Comparison of ENCODE assay signal across 13 cellular contexts in genomic region chr2:117065912-117066311, GRCh38.
DNase-seq lines count a peak whose midpoint lies in the region; TF ChIP-seq lines count a peak whose summit lies in the region.
"Had no signal": no experiment of that assay in that cellular context is flagged by ENCODE, and none has a peak within 500 bp of the region (broad histone marks: within the 10 kb centered on the region; RNA-seq: fewer than 3 reads in every experiment).

No MANE protein-coding gene starts in this region.

- H3K36me3 ChIP-seq in Karpas-422 (ENCODE audit: insufficient read depth, low read length) = no peaks in the 10 kb centered on the region
- no peaks in the 10 kb centered on the region for H3K36me3 ChIP-seq in BE2C
- H3K36me3 ChIP-seq: HAP-1 had no signal

- H3K27me3 ChIP-seq in Karpas-422 (ENCODE audit: low read length) = no peaks in the 10 kb centered on the region
- H3K27me3 ChIP-seq in BE2C = no peaks in the 10 kb centered on the region

- no peaks in the 10 kb centered on the region for H4K20me1 ChIP-seq in Karpas-422 (ENCODE audit: insufficient read depth, low read depth, low read length)

- H3K4me3 ChIP-seq in Karpas-422 (ENCODE audit: low read length) (peak overlapping the region; percentile 25; the same call in 1 of the 2 replicates), retinal pigment epithelial cell (ENCODE audit: low read length) (no peak overlapping the region), BE2C (ENCODE audit: low read depth, low read length) (no peak overlapping the region)
- H3K4me3 ChIP-seq: GM12878, GM23248, HAP-1 had no signal

- TF ChIP-seq CTCF in retinal pigment epithelial cell (conservative IDR thresholded peaks at IDR 0.05; ENCODE audit: low read depth, low read length) (no peak), BE2C (IDR thresholded peaks at IDR 0.05; ENCODE audit: low read depth, low read length) (no peak)

- H3K4me1 ChIP-seq in Karpas-422 (ENCODE audit: low read length) = peaks cover 37% of the 10 kb centered on the region
- H3K4me1 ChIP-seq in BE2C = no peaks in the 10 kb centered on the region
- H3K4me1 ChIP-seq: HAP-1 had no signal

- peak overlapping the region; percentile 40 for H3K4me2 ChIP-seq in Karpas-422 (ENCODE audit: low read depth, low read length, poor library complexity, severe bottlenecking)

- H2AFZ ChIP-seq in Karpas-422 (ENCODE audit: low read length) = peak overlapping the region; percentile 89
- H2AFZ ChIP-seq: GM23248 had no signal

- no peaks in the 10 kb centered on the region for H3K9me2 ChIP-seq in Karpas-422 (replicated peaks; ENCODE audit: insufficient read depth, low read length)

- H3K9ac ChIP-seq in Karpas-422 (ENCODE audit: low read length) = peak overlapping the region; percentile 39
- H3K9ac ChIP-seq: GM23248 had no signal

- in situ Hi-C loops in SK-MEL-5 (cut with HindIII; ENCODE audit: low pct_unique_long_range_greater_than_20kb, low sequenced_read_pairs) = no loop called here

- peak overlapping the region; percentile 41 for H3K27ac ChIP-seq in Karpas-422 (ENCODE audit: low read length)
- H3K27ac ChIP-seq: GM23248 had no signal

- DNase-seq in Karpas-422 (no peak), SK-MEL-5 (ENCODE audit: low read depth, low spot score) (peak; percentile 7), retinal pigment epithelial cell (ENCODE audit: low read depth) (peak; percentile 74), BE2C (no peak), nucleus accumbens (lab: John Stamatoyannopoulos, UW) (no peak), CD1c-positive myeloid dendritic cell (ENCODE audit: extremely low spot score) (no peak)
- DNase-seq: C1 segment of cervical spinal cord; CD4-positive, alpha-beta T cell; DMS153; DMS79; GM23248 had no signal

- H3K9me3 ChIP-seq in Karpas-422 (ENCODE audit: low read length) (no peaks in the 10 kb centered on the region), BE2C (no peaks in the 10 kb centered on the region)
- H3K9me3 ChIP-seq: HAP-1 had no signal

- no peaks in the 10 kb centered on the region for H3K79me2 ChIP-seq in Karpas-422 (ENCODE audit: low read length)

Comparison
In these comparisons a context has a peak if more than half of its experiments do, and no peak if none do; other contexts are left out.
1. DNase-seq: peak in SK-MEL-5 (single experiment) and retinal pigment epithelial cell (single experiment); none in Karpas-422 (single experiment), BE2C (single experiment), nucleus accumbens (0 of 56) and CD1c-positive myeloid dendritic cell (single experiment).